Comparison of ENCODE assay signal across 19 cellular contexts in the genomic region with DNA sequence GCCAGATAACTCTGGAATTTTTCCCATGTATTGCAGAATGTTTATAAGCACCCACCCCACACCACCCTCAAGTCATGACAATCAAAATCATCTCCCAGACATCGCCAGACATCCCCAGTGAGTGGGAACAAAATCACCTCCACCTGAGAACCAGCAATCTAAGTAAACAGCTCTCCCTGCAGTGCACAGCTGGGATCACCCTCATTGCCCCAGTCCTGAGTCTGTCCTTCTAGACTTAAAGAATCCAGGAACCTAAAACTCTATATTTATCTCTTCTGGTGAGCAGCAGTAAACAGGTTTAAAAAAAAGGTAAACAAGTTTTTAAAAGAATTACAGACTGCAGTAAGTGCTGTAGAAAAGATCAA. TPM values are rescaled to one million over a fixed set of nuclear protein-coding genes. Genes with fewer than 3 reads are reported as not detected.
DNase-seq lines count a peak whose midpoint lies in the region; ATAC-seq, FAIRE-seq and TF ChIP-seq lines count a peak whose summit lies in the region.
"Had no signal": no experiment of that assay in that cellular context is flagged by ENCODE, and none has a peak within 500 bp of the region (broad histone marks: within the 10 kb centered on the region; RNA-seq: fewer than 3 reads in every experiment).

No MANE protein-coding gene starts in this region.

- H2AFZ ChIP-seq in H1 (ENCODE audit: low read length) (no peak overlapping the region), parathyroid adenoma (no peak overlapping the region)
- H2AFZ ChIP-seq: GM23248 had no signal

- H3K23me2 ChIP-seq in H1 (ENCODE audit: low read depth, low read length): no peaks in the 10 kb centered on the region

- no peak overlapping the region for H4K5ac ChIP-seq in H1 (ENCODE audit: insufficient read length, low read depth, low read length)

- no peak for TF ChIP-seq POLR2A in H1 (IDR thresholded peaks at IDR 0.05; ENCODE audit: control extremely low read depth in 1 of 2, low read depth in 2 of 2, low read length in 2 of 2)

- no peak overlapping the region for H3K23ac ChIP-seq in H1 (ENCODE audit: insufficient read length)

- ATAC-seq in GM18517 (IDR thresholded peaks at IDR 0.05; ENCODE audit: unreplicated experiment): no peak

- H2BK120ac ChIP-seq in H1 (replicated peaks; ENCODE audit: low read depth, low read length): no peak overlapping the region

- H3K9me3 ChIP-seq in H1 (ENCODE audit: insufficient read depth in 2 of 2, low read depth in 1 of 2, low read length in 1 of 2): peaks cover 5 to 7% of the 10 kb centered on the region in 2 experiments; a peak in 2 of 4 replicates
- H3K9me3 ChIP-seq in parathyroid adenoma (ENCODE audit: control insufficient read depth, low read length): no peaks in the 10 kb centered on the region
- H3K9me3 ChIP-seq: BE2C had no signal

- H3K4me2 ChIP-seq in H1 (ENCODE audit: insufficient read depth in 1 of 2, low read depth in 2 of 2, low read length in 2 of 2): no peak overlapping the region
- H3K4me2 ChIP-seq in parathyroid adenoma (ENCODE audit: low read length): no peak overlapping the region

- no peaks in the 10 kb centered on the region for H4K20me1 ChIP-seq in H1 (replicated peaks in 1 of 2; ENCODE audit: control insufficient read depth in 1 of 2, insufficient read depth in 2 of 2, low read length in 2 of 2)

- 87% methylated on average over 1 of the region's 1 CpG; no CpG with 5 or more reads in 1 of the 2 experiments for WGBS in H1 (ENCODE audit: extremely low coverage in 1 of 2, insufficient coverage in 1 of 2, insufficient read length in 1 of 2, insufficient replicate concordance in 2 of 2, low coverage in 1 of 2, low lambda C conversion rate in 2 of 2, missing lambda C conversion rate in 1 of 2), 2 experiments

- no peak overlapping the region for H3K18ac ChIP-seq in H1 (ENCODE audit: extremely low read depth, low read length)

- 0 out of 2 replicates have a peak, but pooled peaks have one; percentile 5 for TF ChIP-seq CTCF in GM12874 (IDR thresholded peaks at IDR 0.05; ENCODE audit: insufficient read depth, low read depth, low read length)
- TF ChIP-seq CTCF in H1 (IDR thresholded peaks at IDR 0.05; ENCODE audit: control extremely low read depth in 1 of 3, insufficient read depth in 1 of 3, low read depth in 1 of 3, low read length in 3 of 3): peak; percentile 3 to 23 (median 10); a peak in 2 of 4 replicates
- TF ChIP-seq CTCF in parathyroid adenoma (IDR thresholded peaks at IDR 0.05): peak; percentile 34

- CTCF ChIA-PET in H1 (lab: Charles Lee; ENCODE audit: partially characterized antibody): interaction anchor here (0.6 to 2.5 kb wide), 12 partner anchors 9 to 390 kb away, joined by 3 to 9 read pairs (median 4); a partner anchor contains a TSS

- H2BK5ac ChIP-seq in H1 (ENCODE audit: low read depth, low read length): no peak overlapping the region

- H4K8ac ChIP-seq in H1 (ENCODE audit: extremely low read depth, insufficient read depth, low read length): no peak overlapping the region

- no peaks in the 10 kb centered on the region for H3K27me3 ChIP-seq in H7 (ENCODE audit: control insufficient read depth, insufficient read depth, low read length)
- no peaks in the 10 kb centered on the region for H3K27me3 ChIP-seq in H1 (replicated peaks in 1 of 4; ENCODE audit: control insufficient read depth in 3 of 4, extremely low read depth in 1 of 4, insufficient read depth in 3 of 4, low read length in 3 of 4)
- no peaks in the 10 kb centered on the region for H3K27me3 ChIP-seq in parathyroid adenoma (ENCODE audit: control insufficient read depth, insufficient read depth, low read length)
- H3K27me3 ChIP-seq: BE2C had no signal

- H3K9ac ChIP-seq in H1 (replicated peaks in 1 of 4; ENCODE audit: extremely low read depth in 1 of 4, low read depth in 3 of 4, low read length in 3 of 4): no peak overlapping the region
- no peak overlapping the region for H3K9ac ChIP-seq in parathyroid adenoma
- H3K9ac ChIP-seq: GM23248 had no signal

- H3K4ac ChIP-seq in H1 (replicated peaks; ENCODE audit: insufficient read length, low read depth, low read length): no peak overlapping the region

- H3K79me1 ChIP-seq in H1 (ENCODE audit: low read depth, low read length): no peaks in the 10 kb centered on the region

- H2BK20ac ChIP-seq in H1 (ENCODE audit: low read length): no peak overlapping the region

- H3K4me1 ChIP-seq in H1 (replicated peaks in 1 of 4; ENCODE audit: control insufficient read depth in 3 of 4, insufficient read depth in 4 of 4, low read length in 3 of 4) (no peaks in the 10 kb centered on the region), parathyroid adenoma (no peaks in the 10 kb centered on the region)

- H3K56ac ChIP-seq in H1 (replicated peaks; ENCODE audit: insufficient read length, low read depth, low read length): no peak overlapping the region

- TF ChIP-seq RAD21 in H1 (IDR thresholded peaks at IDR 0.05 in 1 of 2, conservative IDR thresholded peaks at IDR 0.05 in 1 of 2; ENCODE audit: low read depth in 2 of 2, low read length in 2 of 2): peak; percentile 38 to 50

- H3K4me3 ChIP-seq in H7 (ENCODE audit: insufficient read depth, low read depth, low read length): no peak overlapping the region
- no peak overlapping the region for H3K4me3 ChIP-seq in H1 (ENCODE audit: extremely low read depth in 1 of 4, insufficient read depth in 2 of 4, low read depth in 3 of 4, low read length in 4 of 4)
- H3K4me3 ChIP-seq in parathyroid adenoma (ENCODE audit: low read depth, low read length): no peak overlapping the region
- H3K4me3 ChIP-seq: GM23248 had no signal

- FAIRE-seq in H1 (lab: Jason Lieb, UNC): no peak
- FAIRE-seq: A204.1, G401.6 had no signal

- TF ChIP-seq EP300 in H1 (IDR thresholded peaks at IDR 0.05; ENCODE audit: borderline replicate concordance in 1 of 2, low read depth in 2 of 2, low read length in 2 of 2): no peak

- no peak overlapping the region for H2BK15ac ChIP-seq in H1 (ENCODE audit: low read length)

- H2BK12ac ChIP-seq in H1 (ENCODE audit: low read depth, low read length): no peak overlapping the region

- H4K91ac ChIP-seq in H1 (replicated peaks; ENCODE audit: insufficient read length, low read length): no peak overlapping the region

- DNase-seq in H7 (peak; percentile 16), H1 (ENCODE audit: low read depth in 1 of 2, low spot score in 2 of 2) (no peak), SKM-1 treated with dmso at 0.1 percent for 144 hours (lab: John Stamatoyannopoulos, UW; ENCODE audit: unreplicated experiment) (no peak)
- DNase-seq in activated CD4-positive, CD25-positive, alpha-beta regulatory T cell (lab: John Stamatoyannopoulos, UW): no peak
- DNase-seq: BE2C; CD4-positive, alpha-beta memory T cell; DMS153; DMS79 treated with DMSO at 0.1 percent for 48 hours; EL; HCEC 1CT; HFFc6 had no signal

- no peak overlapping the region for H3K14ac ChIP-seq in H1 (ENCODE audit: insufficient read length)

- no peaks in the 10 kb centered on the region for H3K36me3 ChIP-seq in H7 (replicated peaks; ENCODE audit: control insufficient read depth, insufficient read depth, low read length)
- no peaks in the 10 kb centered on the region for H3K36me3 ChIP-seq in H1 (ENCODE audit: control insufficient read depth in 2 of 4, insufficient read depth in 4 of 4, low read length in 3 of 4)
- H3K36me3 ChIP-seq in parathyroid adenoma (ENCODE audit: control insufficient read depth, insufficient read depth, low read length): no peaks in the 10 kb centered on the region
- H3K36me3 ChIP-seq: BE2C had no signal

- POLR2A ChIA-PET in H1 (lab: Charles Lee; ENCODE audit: partially characterized antibody): interaction anchor here (1.1 kb wide), 1 partner anchor 74 kb away, joined by 4 read pairs; no protein-coding TSS in a partner anchor

- H3K27ac ChIP-seq in H1 (ENCODE audit: low read depth, low read length) (no peak overlapping the region), parathyroid adenoma (no peak overlapping the region)
- H3K27ac ChIP-seq: C4-2B, GM23248, HL-60 had no signal

- no peak overlapping the region for H2AK5ac ChIP-seq in H1 (ENCODE audit: low read depth, low read length)

- H3K79me2 ChIP-seq in H1 (ENCODE audit: control insufficient read depth in 1 of 2, insufficient read depth in 2 of 2, low read length in 2 of 2) (no peaks in the 10 kb centered on the region), parathyroid adenoma (no peaks in the 10 kb centered on the region)

TF ChIP-seq in H1, 55 proteins besides CTCF, POLR2A, EP300 and RAD21 (continues in another document):
- TF ChIP-seq YY1 (IDR thresholded peaks at IDR 0.05; ENCODE audit: low read depth, low read length) (no peak), PHF8 (conservative IDR thresholded peaks at IDR 0.05; ENCODE audit: low read depth, low read length) (no peak), FOSL1 (IDR thresholded peaks at IDR 0.05; ENCODE audit: insufficient read depth, low read depth, low read length) (no peak), KDM5A (IDR thresholded peaks at IDR 0.05; ENCODE audit: low read length) (no peak), EGR1 (IDR thresholded peaks at IDR 0.05; ENCODE audit: borderline replicate concordance, low read depth, low read length) (no peak), SUZ12 (IDR thresholded peaks at IDR 0.05; ENCODE audit: low read length) (no peak), SIN3A (conservative IDR thresholded peaks at IDR 0.05 in 1 of 2, IDR thresholded peaks at IDR 0.05 in 1 of 2; ENCODE audit: low read depth in 1 of 2, low read length in 2 of 2) (no peak), TBP (IDR thresholded peaks at IDR 0.05; ENCODE audit: low read depth, low read length) (no peak)
- TF ChIP-seq, protein P1, sequence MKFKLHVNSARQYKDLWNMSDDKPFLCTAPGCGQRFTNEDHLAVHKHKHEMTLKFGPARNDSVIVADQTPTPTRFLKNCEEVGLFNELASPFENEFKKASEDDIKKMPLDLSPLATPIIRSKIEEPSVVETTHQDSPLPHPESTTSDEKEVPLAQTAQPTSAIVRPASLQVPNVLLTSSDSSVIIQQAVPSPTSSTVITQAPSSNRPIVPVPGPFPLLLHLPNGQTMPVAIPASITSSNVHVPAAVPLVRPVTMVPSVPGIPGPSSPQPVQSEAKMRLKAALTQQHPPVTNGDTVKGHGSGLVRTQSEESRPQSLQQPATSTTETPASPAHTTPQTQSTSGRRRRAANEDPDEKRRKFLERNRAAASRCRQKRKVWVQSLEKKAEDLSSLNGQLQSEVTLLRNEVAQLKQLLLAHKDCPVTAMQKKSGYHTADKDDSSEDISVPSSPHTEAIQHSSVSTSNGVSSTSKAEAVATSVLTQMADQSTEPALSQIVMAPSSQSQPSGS (IDR thresholded peaks at IDR 0.05; ENCODE audit: low read length): no peak

RNA-seq across cellular contexts. Expression of a gene that starts 43.3 kb away (rescaled TPM):
- total RNA-seq in H7 (2014; rRNA removed; shearing (Covaris generic)): 0.92 and 1.8 TPM in 2 replicates
- 1.7 and 2.1 TPM in 2 replicates for total RNA-seq in H1 (2021; fragmentation: NEBNext Ultra II Directional; extraction: Animal tissue kit (Norgen Biotek cat#: 25700))
- 2.8 and 2.9 TPM in 2 replicates for polyA plus RNA-seq in H1 (2011; rRNA removed)
- 1.3 TPM for polyA plus RNA-seq in H1 (2011; cell fraction: cytosol; rRNA removed)
- 1.8 TPM for polyA plus RNA-seq in H1 (2011; cell fraction: nucleus; rRNA removed)
- polyA plus RNA-seq in H1 (2012, experiment 1 of 2): 0.69 to 2.0 TPM (median 1.2 TPM) in 4 replicates
- polyA plus RNA-seq in H1 (2012, experiment 2 of 2): 0.59 TPM
- polyA plus RNA-seq in H1 (2013, experiment 1 of 2): 1.4 TPM
- polyA plus RNA-seq in H1 (2013, experiment 2 of 2): 1.7 TPM
- polyA minus RNA-seq in H1 (2011; rRNA and poly(A)+ RNA removed): 10.8 and 12.2 TPM in 2 replicates
- 0.81 TPM for polyA minus RNA-seq in H1 (2011; cell fraction: cytosol; rRNA and poly(A)+ RNA removed)
- polyA minus RNA-seq in H1 (2011; cell fraction: nucleus; rRNA and poly(A)+ RNA removed): 1.7 TPM
- total RNA-seq: HFFc6 had no signal
